ENCODE assay signal across 8 cellular contexts in the genomic region with DNA sequence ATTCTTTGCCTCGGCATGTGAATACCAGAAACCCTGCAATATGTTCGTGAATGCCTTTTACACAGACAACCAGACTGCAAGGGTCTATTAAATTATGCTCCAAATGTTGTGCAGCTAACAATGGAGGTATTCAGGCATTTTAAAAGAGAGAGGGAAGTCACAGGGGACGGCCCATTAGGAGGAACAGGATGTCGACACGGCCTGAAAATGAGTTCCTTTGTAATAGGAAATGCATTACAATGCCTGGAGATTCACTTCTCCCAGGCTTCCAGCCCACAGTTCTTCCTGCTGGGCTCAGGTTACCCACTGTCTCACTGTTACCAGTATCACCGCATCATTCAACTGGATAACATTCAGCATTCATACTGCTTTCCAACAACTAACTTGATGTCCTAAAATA. TPM values are rescaled to one million over a fixed set of nuclear protein-coding genes. Genes with fewer than 3 reads are reported as not detected.
DNase-seq lines count a peak whose midpoint lies in the region; ATAC-seq, FAIRE-seq and TF ChIP-seq lines count a peak whose summit lies in the region.

No MANE protein-coding gene starts in this region.

- H3K9me3 ChIP-seq in ES-I3 (ENCODE audit: control insufficient read depth, insufficient read depth, low read length) (no peaks in the 10 kb centered on the region), HepG2 (ENCODE audit: low read length) (no peaks in the 10 kb centered on the region), tibial artery (no peaks in the 10 kb centered on the region)

- peaks cover 0 to 9% of the 10 kb centered on the region in 2 experiments; a peak in 1 of 5 replicates for H3K27me3 ChIP-seq in HepG2 (ENCODE audit: control insufficient read depth in 1 of 2, insufficient read depth in 2 of 2, low read length in 2 of 2)
- no peaks in the 10 kb centered on the region for H3K27me3 ChIP-seq in tibial artery

- H3K4me3 ChIP-seq in HepG2 (replicated peaks in 1 of 3; ENCODE audit: insufficient read depth in 1 of 3, low read depth in 2 of 3, low read length in 3 of 3) (peak overlapping the region; percentile 98 to 99 (median 98)), tibial artery (peak overlapping the region; percentile 74 to 90)

- TF ChIP-seq CTCF in MCF 10A (IDR thresholded peaks at IDR 0.05; ENCODE audit: unreplicated experiment), result no peak
- TF ChIP-seq CTCF in HepG2 (CRISPR knock-in tag; IDR thresholded peaks at IDR 0.05), result no peak
- TF ChIP-seq CTCF in tibial artery (IDR thresholded peaks at IDR 0.05), result no peak

- H3K79me2 ChIP-seq in HepG2 (ENCODE audit: insufficient read depth, low read length), result peaks cover 52% of the 10 kb centered on the region

- H3K27ac Mint-ChIP-seq in MCF 10A (ENCODE audit: low read depth, unreplicated experiment), result peak overlapping the region; percentile 96

- no peaks in the 10 kb centered on the region for H3K27me3 Mint-ChIP-seq in MCF 10A (ENCODE audit: insufficient read depth, unreplicated experiment)

- CTCF ChIA-PET in MCF 10A (lab: Yijun Ruan, JAX), result interaction anchor here (1.1 to 1.5 kb wide), 3 partner anchors 117 to 299 kb away, joined by 3 read pairs; no protein-coding TSS in a partner anchor
- CTCF ChIA-PET in HepG2 (lab: Yijun Ruan, JAX; ENCODE audit: low intra/inter-chr PET ratio, low total read pairs), result no interaction called here

- peak; percentile 8 for FAIRE-seq in HepG2 (lab: Jason Lieb, UNC)

- no peak for ATAC-seq in HepG2
- no peak for ATAC-seq in HG02623 (IDR thresholded peaks at IDR 0.05; ENCODE audit: unreplicated experiment)
- no peak for ATAC-seq in esophagus mucosa
- no peak for ATAC-seq in HG03097 (IDR thresholded peaks at IDR 0.05; ENCODE audit: low FRiP score, unreplicated experiment)

- BruUV-seq in MCF 10A (replicated peaks; lab: Mats Ljungman, UMichigan) (no TSS peak), HepG2 (replicated peaks; lab: Mats Ljungman, UMichigan) (no TSS peak)

- H3K4me3 Mint-ChIP-seq in MCF 10A (ENCODE audit: unreplicated experiment), result peak overlapping the region; percentile 82

- H3K4me1 ChIP-seq in ES-I3 (ENCODE audit: insufficient read depth, low read length), result peaks cover 37% of the 10 kb centered on the region
- H3K4me1 ChIP-seq in HepG2 (ENCODE audit: insufficient read depth, low read length), result peaks cover 48% of the 10 kb centered on the region
- H3K4me1 ChIP-seq in tibial artery, result peaks cover 0 to 43% (median 11%) of the 10 kb centered on the region in 4 donors

- no peak for TF ChIP-seq RAD21 in HepG2 (CRISPR knock-in tag; IDR thresholded peaks at IDR 0.05)

- peaks cover 62% of the 10 kb centered on the region for H3K36me3 Mint-ChIP-seq in MCF 10A (ENCODE audit: insufficient read depth, unreplicated experiment)

- 5% methylated on average over 6 of the region's 6 CpGs for WGBS in HepG2 (ENCODE audit: low lambda C conversion rate)

- H4K20me1 ChIP-seq in HepG2 (ENCODE audit: insufficient read depth, low read length), result peaks cover 51% of the 10 kb centered on the region

- H2AFZ ChIP-seq in HepG2 (ENCODE audit: low read length), result no peak overlapping the region

- H3K9ac ChIP-seq in ES-I3 (ENCODE audit: low read depth, low read length) (peak overlapping the region; percentile 76; the same call in 1 of the 2 replicates), HepG2 (ENCODE audit: insufficient read depth, low read depth, low read length) (peak overlapping the region; percentile 99)

- no peaks in the 10 kb centered on the region for H3K9me3 Mint-ChIP-seq in MCF 10A (ENCODE audit: unreplicated experiment)

- no peak; a peak in 1 of 4 replicates for TF ChIP-seq POLR2A in HepG2 (IDR thresholded peaks at IDR 0.05; ENCODE audit: insufficient read depth in 1 of 2, low read depth in 2 of 2, low read length in 2 of 2)

- peak overlapping the region; percentile 94 for H3K4me2 ChIP-seq in HepG2 (ENCODE audit: low read depth, low read length)

- POLR2A ChIA-PET in MCF 10A (lab: Yijun Ruan, JAX) (interaction anchor here (0.7 to 10.0 kb wide), 19 partner anchors 16 to 332 kb away, joined by 3 to 155 read pairs (median 4); no protein-coding TSS in a partner anchor), HepG2 (lab: Yijun Ruan, JAX) (interaction anchor here (1.6 kb wide), 1 partner anchor 30 kb away, joined by 6 read pairs; no protein-coding TSS in a partner anchor)

- DNase-seq in NCI-H2029 (lab: John Stamatoyannopoulos, UW), result peak; percentile 78
- DNase-seq in MCF 10A (ENCODE audit: unreplicated experiment), result peak; percentile 70
- no peak for DNase-seq in HepG2 (ENCODE audit: low spot score)
- DNase-seq in tibial artery, result peak in 1 of 2 donors; percentile 42

- intact Hi-C loops in MCF 10A (cut with micrococcal nuclease) (loop anchor here (1.0 kb wide), 1 partner anchor 166 kb away; no protein-coding TSS in a partner anchor), HepG2 (cut with micrococcal nuclease; ENCODE audit: unreplicated experiment) (loop anchor here (10.0 kb wide), 2 partner anchors 295 to 355 kb away; a partner anchor contains a TSS), tibial artery (cut with DNase I; ENCODE audit: low total_unique reads) (loop anchor here (5.0 to 10.0 kb wide), 2 partner anchors 102 to 365 kb away; no protein-coding TSS in a partner anchor)

- H3K27ac ChIP-seq in HepG2 (ENCODE audit: extremely low read length, insufficient read depth, low read length) (peak overlapping the region; percentile 99), tibial artery (peak overlapping the region in 1 of 2 donors; percentile 96)

- H3K4me1 Mint-ChIP-seq in MCF 10A (ENCODE audit: insufficient read depth, unreplicated experiment), result peaks cover 46% of the 10 kb centered on the region

- TF ChIP-seq EP300 in HepG2 (IDR thresholded peaks at IDR 0.05; ENCODE audit: low read depth in 2 of 2, low read length in 2 of 2), result no peak
- TF ChIP-seq EP300 in HepG2 (CRISPR knock-in tag; IDR thresholded peaks at IDR 0.05; ENCODE audit: borderline replicate concordance), result no peak

- peaks cover 9% of the 10 kb centered on the region; the same call in 1 of the 2 replicates for H3K36me3 ChIP-seq in ES-I3 (ENCODE audit: insufficient read depth, low read length)
- H3K36me3 ChIP-seq in HepG2 (replicated peaks in 1 of 2; ENCODE audit: control insufficient read depth in 1 of 2, insufficient read depth in 2 of 2, low read length in 2 of 2), result peaks cover 8 to 26% of the 10 kb centered on the region in 2 experiments
- peaks cover 0 to 9% (median 7%) of the 10 kb centered on the region in 3 donors for H3K36me3 ChIP-seq in tibial artery

- in situ Hi-C loops in HepG2 (cut with HindIII; ENCODE audit: extremely low pct_ligation_motif_present, low pct_unique_long_range_greater_than_20kb), result loop anchor here (5.0 to 25.0 kb wide), 3 partner anchors 42 to 288 kb away; a partner anchor contains a TSS

TF ChIP-seq in HepG2, 621 proteins besides CTCF, POLR2A, EP300 and RAD21 (continues in another document):
- no peak for TF ChIP-seq DNMT1 (CRISPR knock-in tag; IDR thresholded peaks at IDR 0.05)
- no peak for TF ChIP-seq ZSCAN21 (CRISPR knock-in tag; IDR thresholded peaks at IDR 0.05; ENCODE audit: borderline replicate concordance)
- TF ChIP-seq, protein P1, sequence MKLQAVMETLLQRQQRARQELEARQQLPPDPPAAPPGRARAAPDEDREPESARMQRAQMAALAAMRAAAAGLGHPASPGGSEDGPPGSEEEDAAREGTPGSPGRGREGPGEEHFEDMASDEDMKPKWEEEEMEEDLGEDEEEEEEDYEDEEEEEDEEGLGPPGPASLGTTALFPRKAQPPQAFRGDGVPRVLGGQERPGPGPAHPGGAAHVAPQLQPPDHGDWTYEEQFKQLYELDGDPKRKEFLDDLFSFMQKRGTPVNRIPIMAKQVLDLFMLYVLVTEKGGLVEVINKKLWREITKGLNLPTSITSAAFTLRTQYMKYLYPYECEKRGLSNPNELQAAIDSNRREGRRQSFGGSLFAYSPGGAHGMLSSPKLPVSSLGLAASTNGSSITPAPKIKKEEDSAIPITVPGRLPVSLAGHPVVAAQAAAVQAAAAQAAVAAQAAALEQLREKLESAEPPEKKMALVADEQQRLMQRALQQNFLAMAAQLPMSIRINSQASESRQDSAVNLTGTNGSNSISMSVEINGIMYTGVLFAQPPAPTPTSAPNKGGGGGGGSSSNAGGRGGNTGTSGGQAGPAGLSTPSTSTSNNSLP (IDR thresholded peaks at IDR 0.05; ENCODE audit: low read depth, low read length), result no peak
- TF ChIP-seq SIX1 (CRISPR knock-in tag; IDR thresholded peaks at IDR 0.05; ENCODE audit: borderline replicate concordance), result peak; percentile 40; the same call in 1 of the 2 replicates
- peak; percentile 55; the same call in 1 of the 2 replicates for TF ChIP-seq POLR2G (IDR thresholded peaks at IDR 0.05; ENCODE audit: low read depth, low read length)
- peak; percentile 71 for TF ChIP-seq RBFOX2 (IDR thresholded peaks at IDR 0.05; ENCODE audit: low read depth, low read length)

RNA-seq across cellular contexts. Expression of a gene that starts 2.5 kb away (rescaled TPM):
- 99.9 and 149 TPM in 2 replicates for total RNA-seq in MCF 10A (2022)
- total RNA-seq in HepG2 (2016; rRNA removed; fragmentation: Illumina TruSeq; extraction: Trizol), result 37.0 and 40.9 TPM in 2 replicates
- total RNA-seq in HepG2 (2016; cell fraction: cytosol; rRNA removed; fragmentation: Illumina TruSeq; extraction: Trizol; ENCODE audit: low read depth), result 4.4 and 4.7 TPM in 2 replicates
- total RNA-seq in HepG2 (2016; cell fraction: insoluble cytoplasmic fraction; rRNA removed; fragmentation: Illumina TruSeq; extraction: Trizol), result 36.2 and 41.6 TPM in 2 replicates
- total RNA-seq in HepG2 (2016; cell fraction: membrane; rRNA removed; fragmentation: Illumina TruSeq; extraction: Trizol), result 13.7 and 14.2 TPM in 2 replicates
- 52.5 and 56.1 TPM in 2 replicates for total RNA-seq in HepG2 (2016; cell fraction: nucleus; rRNA removed; fragmentation: Illumina TruSeq; extraction: Trizol)
- polyA plus RNA-seq in HepG2 (2011; rRNA removed), result 161 and 175 TPM in 2 replicates
- polyA plus RNA-seq in HepG2 (2011; cell fraction: cytosol; rRNA removed), result 140 and 159 TPM in 2 replicates
- 198 and 204 TPM in 2 replicates for polyA plus RNA-seq in HepG2 (2011; cell fraction: nucleus; rRNA removed)
- 101 and 134 TPM in 2 replicates for polyA plus RNA-seq in HepG2 (2012)
- polyA plus RNA-seq in HepG2 (2016; cell fraction: cytosol; fragmentation: Illumina TruSeq; extraction: Trizol; ENCODE audit: low read depth), result 1.2 and 1.4 TPM in 2 replicates
- polyA plus RNA-seq in HepG2 (2016; cell fraction: insoluble cytoplasmic fraction; fragmentation: Illumina TruSeq; extraction: Trizol; ENCODE audit: low read depth), result 31.8 and 35.1 TPM in 2 replicates
- 4.5 and 5.5 TPM in 2 replicates for polyA plus RNA-seq in HepG2 (2016; cell fraction: membrane; fragmentation: Illumina TruSeq; extraction: Trizol; ENCODE audit: low read depth)
- 62.5 and 77.8 TPM in 2 replicates for polyA plus RNA-seq in HepG2 (2016; cell fraction: nucleus; fragmentation: Illumina TruSeq; extraction: Trizol; ENCODE audit: insufficient read depth, low read depth)
- polyA minus RNA-seq in HepG2 (2011; rRNA and poly(A)+ RNA removed; ENCODE audit: low replicate concordance), result 3.5 and 736 TPM in 2 replicates
- polyA minus RNA-seq in HepG2 (2011; cell fraction: cytosol; rRNA and poly(A)+ RNA removed), result 161 and 182 TPM in 2 replicates
- polyA minus RNA-seq in HepG2 (2011; cell fraction: nucleus; rRNA and poly(A)+ RNA removed), result 194 and 220 TPM in 2 replicates
- 15.0 TPM for total RNA-seq in esophagus mucosa
